ENCODE assay signal across 5 cellular contexts in the genomic region with DNA sequence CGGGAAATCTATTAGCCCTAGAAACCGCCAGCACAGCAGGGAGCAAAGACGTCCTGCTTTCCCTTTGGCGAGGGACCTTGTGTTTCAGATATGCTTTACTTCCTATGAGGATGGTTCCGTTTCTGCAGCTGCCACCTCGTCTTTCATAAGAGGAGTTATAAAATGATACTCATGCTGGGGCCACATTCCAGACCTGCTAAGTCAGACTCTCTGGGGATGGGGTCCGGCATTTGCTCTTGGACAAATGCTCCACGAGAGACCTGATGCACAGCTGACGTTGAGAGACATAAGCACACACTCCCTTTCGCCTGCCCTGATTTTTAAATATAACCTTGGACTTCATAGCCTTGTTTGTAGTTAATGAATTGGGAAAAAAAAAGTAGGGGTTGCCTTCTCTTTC. TPM values are rescaled to one million over a fixed set of nuclear protein-coding genes. Genes with fewer than 3 reads are reported as not detected.
A peak's percentile ranks its signal among the peaks of the same experiment; 100 is the strongest.
DNase-seq lines count a peak whose midpoint lies in the region; ATAC-seq, FAIRE-seq and TF ChIP-seq lines count a peak whose summit lies in the region.
"Not testable (repeated sequence)": the region's sequence is repeated elsewhere in the genome, so short reads cannot be mapped to it uniquely, and the experiment has no call there.

No MANE protein-coding gene starts in this region.

- not testable (repeated sequence) for H3K9me3 ChIP-seq in psoas muscle

- intact Hi-C loops in left ventricle myocardium superior (cut with micrococcal nuclease); psoas muscle (cut with DNase I): not testable (repeated sequence)

- DNase-seq in GM12891 (ENCODE audit: insufficient read length, low spot score); GM12892 (ENCODE audit: insufficient read length); left ventricle myocardium superior; psoas muscle: not testable (repeated sequence)

- not testable (repeated sequence) for H3K4me1 ChIP-seq in psoas muscle

- FAIRE-seq in GM12891 (lab: Jason Lieb, UNC) = peak; percentile 70
- FAIRE-seq in GM12892 (lab: Jason Lieb, UNC) = peak; percentile 38
- peak; percentile 57 for FAIRE-seq in colon (lab: Jason Lieb, UNC)

- H3K4me3 ChIP-seq in psoas muscle = not testable (repeated sequence)

- not testable (repeated sequence) for TF ChIP-seq CTCF in psoas muscle (IDR thresholded peaks at IDR 0.05)

- not testable (repeated sequence) for H3K27me3 ChIP-seq in psoas muscle (ENCODE audit: insufficient read depth in 3 of 3, low read length in 2 of 3)

- TF ChIP-seq POLR2A in GM12891 (IDR thresholded peaks at IDR 0.05; ENCODE audit: low read depth, low read length); GM12892 (IDR thresholded peaks at IDR 0.05; ENCODE audit: low read depth, low read length): not testable (repeated sequence)

- not testable (repeated sequence) for H3K27ac ChIP-seq in psoas muscle

- WGBS in psoas muscle, 3 donors = no CpG with 5 or more reads among the region's 10 CpGs

- peak; percentile 14 for ATAC-seq in left ventricle myocardium superior
- peak; percentile 57 to 76 (median 66) for ATAC-seq in psoas muscle

- not testable (repeated sequence) for H3K36me3 ChIP-seq in psoas muscle (ENCODE audit: insufficient read depth in 1 of 2, low read depth in 1 of 2)

RNA-seq across cellular contexts. Expression of a gene that starts 16.6 kb away (rescaled TPM):
- 23.1 TPM for polyA plus RNA-seq in GM12891 (2012; ENCODE audit: low read depth, missing spikeins)
- 22.9 TPM for polyA plus RNA-seq in GM12892 (2012; ENCODE audit: missing spikeins)
- total RNA-seq in left ventricle myocardium superior = 7.3 TPM
- total RNA-seq in psoas muscle = 1 to 10 TPM; 3.4 to 8.6 (median 6.2) TPM
- 1 to 10 TPM; 4.0 to 9.9 (median 5.3) TPM for polyA plus RNA-seq in psoas muscle

RNA-seq across cellular contexts. Expression of a gene that starts 44.6 kb away (rescaled TPM):
- polyA plus RNA-seq in GM12891 (2012; ENCODE audit: low read depth, missing spikeins) = 14.4 TPM
- polyA plus RNA-seq in GM12892 (2012; ENCODE audit: missing spikeins) = 9.5 TPM
- total RNA-seq in left ventricle myocardium superior (5.9 TPM), psoas muscle (1 to 10 TPM; 1.1 to 2.7 (median 2.3) TPM)
- 1 to 10 TPM; 1.6 to 5.4 (median 2.7) TPM for polyA plus RNA-seq in psoas muscle
